ENCODE assay signal across 9 cellular contexts in genomic region chr5:36688722-36689121, GRCh38.
DNase-seq lines count a peak whose midpoint lies in the region; ATAC-seq and TF ChIP-seq lines count a peak whose summit lies in the region.
"Had no signal": no experiment of that assay in that cellular context is flagged by ENCODE, and none has a peak within 500 bp of the region (broad histone marks: within the 10 kb centered on the region; RNA-seq: fewer than 3 reads in every experiment).

No MANE protein-coding gene starts in this region.

- no peak overlapping the region for H3K27ac ChIP-seq in C4-2B

- DNase-seq in H7 (peak; percentile 57), RPMI7951 (ENCODE audit: low read depth) (peak; percentile 23), glutamatergic neuron (no peak), hippocampal formation (lab: John Stamatoyannopoulos, UW) (no peak)
- no peak for DNase-seq in activated T-cell treated with anti-CD3 and anti-CD28 coated beads, Interleukin-2, amount 50 U/mL, for 48 hours
- DNase-seq in natural killer cell treated with Interleukin-12 subunit alpha and Interleukin-12 subunit beta and Interleukin-15 and Interleukin-18, amount 100 ng/mL, for 72 hours (ENCODE audit: low spot score) = no peak
- DNase-seq: activated naive CD8-positive, alpha-beta T cell treated with anti-CD3 and anti-CD28 coated beads, Interleukin-2, amount 10 ng/mL, durations not matched to agents 7 days and 5 days had no signal

- ATAC-seq in activated T-helper 17 cell treated with anti-CD3 and anti-CD28 coated beads, Interleukin-2, amount 50 U/mL, for 72 hours (replicated peaks) = no peak
- ATAC-seq in natural killer cell treated with Interleukin-12 subunit alpha and Interleukin-12 subunit beta and Interleukin-15 and Interleukin-18, amount 100 ng/mL, for 72 hours = no peak

- H3K36me3 ChIP-seq in H7 (replicated peaks; ENCODE audit: control insufficient read depth, insufficient read depth, low read length) = no peaks in the 10 kb centered on the region

- H3K27me3 Mint-ChIP-seq in glutamatergic neuron (ENCODE audit: unreplicated experiment) = peaks cover 6% of the 10 kb centered on the region
- peaks cover 31% of the 10 kb centered on the region for H3K27me3 Mint-ChIP-seq in activated T-helper 17 cell treated with anti-CD3 and anti-CD28 coated beads, Interleukin-2, amount 50 U/mL, for 72 hours
- peaks cover 0 to 11% of the 10 kb centered on the region in 2 donors for H3K27me3 Mint-ChIP-seq in natural killer cell treated with Interleukin-12 subunit alpha and Interleukin-12 subunit beta and Interleukin-15 and Interleukin-18, amount 100 ng/mL, for 72 hours

- no peaks in the 10 kb centered on the region for H3K36me3 Mint-ChIP-seq in glutamatergic neuron (ENCODE audit: unreplicated experiment)
- no peaks in the 10 kb centered on the region for H3K36me3 Mint-ChIP-seq in activated T-helper 17 cell treated with anti-CD3 and anti-CD28 coated beads, Interleukin-2, amount 50 U/mL, for 72 hours (ENCODE audit: low read depth)
- no peaks in the 10 kb centered on the region for H3K36me3 Mint-ChIP-seq in natural killer cell treated with Interleukin-12 subunit alpha and Interleukin-12 subunit beta and Interleukin-15 and Interleukin-18, amount 100 ng/mL, for 72 hours
- H3K36me3 Mint-ChIP-seq: activated naive CD8-positive, alpha-beta T cell treated with anti-CD3 and anti-CD28 coated beads, Interleukin-2, amount 10 ng/mL, durations not matched to agents 7 days and 5 days had no signal

- no peak overlapping the region for H3K4me3 ChIP-seq in H7 (ENCODE audit: insufficient read depth, low read depth, low read length)

- H3K27ac Mint-ChIP-seq in glutamatergic neuron (ENCODE audit: unreplicated experiment) = peak overlapping the region; percentile 69
- H3K27ac Mint-ChIP-seq in activated T-helper 17 cell treated with anti-CD3 and anti-CD28 coated beads, Interleukin-2, amount 50 U/mL, for 72 hours = no peak overlapping the region
- no peak overlapping the region for H3K27ac Mint-ChIP-seq in natural killer cell treated with Interleukin-12 subunit alpha and Interleukin-12 subunit beta and Interleukin-15 and Interleukin-18, amount 100 ng/mL, for 72 hours
- H3K27ac Mint-ChIP-seq: activated naive CD8-positive, alpha-beta T cell treated with anti-CD3 and anti-CD28 coated beads, Interleukin-2, amount 10 ng/mL, durations not matched to agents 7 days and 5 days had no signal

- H3K4me1 Mint-ChIP-seq in glutamatergic neuron (ENCODE audit: low read depth, unreplicated experiment) = peaks cover 43% of the 10 kb centered on the region
- H3K4me1 Mint-ChIP-seq in activated T-helper 17 cell treated with anti-CD3 and anti-CD28 coated beads, Interleukin-2, amount 50 U/mL, for 72 hours = peaks cover 5% of the 10 kb centered on the region
- peaks cover 8 to 14% of the 10 kb centered on the region in 2 donors for H3K4me1 Mint-ChIP-seq in natural killer cell treated with Interleukin-12 subunit alpha and Interleukin-12 subunit beta and Interleukin-15 and Interleukin-18, amount 100 ng/mL, for 72 hours (ENCODE audit: low read depth in 2 of 2)

- peaks cover 7% of the 10 kb centered on the region for H3K9me3 Mint-ChIP-seq in glutamatergic neuron (ENCODE audit: unreplicated experiment)
- no peaks in the 10 kb centered on the region for H3K9me3 Mint-ChIP-seq in activated T-helper 17 cell treated with anti-CD3 and anti-CD28 coated beads, Interleukin-2, amount 50 U/mL, for 72 hours
- no peaks in the 10 kb centered on the region for H3K9me3 Mint-ChIP-seq in natural killer cell treated with Interleukin-12 subunit alpha and Interleukin-12 subunit beta and Interleukin-15 and Interleukin-18, amount 100 ng/mL, for 72 hours
- H3K9me3 Mint-ChIP-seq: activated naive CD8-positive, alpha-beta T cell treated with anti-CD3 and anti-CD28 coated beads, Interleukin-2, amount 10 ng/mL, durations not matched to agents 7 days and 5 days had no signal

- TF ChIP-seq CTCF in C4-2B (conservative IDR thresholded peaks at IDR 0.05) (peak; percentile 69), glutamatergic neuron (IDR thresholded peaks at IDR 0.05; ENCODE audit: partially characterized antibody, unreplicated experiment) (peak; percentile 19)

- H3K4me3 Mint-ChIP-seq in glutamatergic neuron (ENCODE audit: unreplicated experiment) = peak overlapping the region; percentile 59
- no peak overlapping the region for H3K4me3 Mint-ChIP-seq in activated T-helper 17 cell treated with anti-CD3 and anti-CD28 coated beads, Interleukin-2, amount 50 U/mL, for 72 hours
- no peak overlapping the region for H3K4me3 Mint-ChIP-seq in natural killer cell treated with Interleukin-12 subunit alpha and Interleukin-12 subunit beta and Interleukin-15 and Interleukin-18, amount 100 ng/mL, for 72 hours
- H3K4me3 Mint-ChIP-seq: activated naive CD8-positive, alpha-beta T cell treated with anti-CD3 and anti-CD28 coated beads, Interleukin-2, amount 10 ng/mL, durations not matched to agents 7 days and 5 days had no signal

- H3K27me3 ChIP-seq in H7 (ENCODE audit: control insufficient read depth, insufficient read depth, low read length) = peaks cover 7% of the 10 kb centered on the region

Comparison
In these comparisons a context has a peak if more than half of its experiments do, and no peak if none do; other contexts are left out.
1. DNase-seq: peak in H7 (single experiment) and RPMI7951 (single experiment); none in glutamatergic neuron (single experiment), activated T-cell treated with anti-CD3 and anti-CD28 coated beads, Interleukin-2, amount 50 U/mL, for 48 hours (0 of 2), natural killer cell treated with Interleukin-12 subunit alpha and Interleukin-12 subunit beta and Interleukin-15 and Interleukin-18, amount 100 ng/mL, for 72 hours (single experiment) and hippocampal formation (0 of 2).